Comparison of ENCODE assay signal across 1 cellular context in the genomic region with DNA sequence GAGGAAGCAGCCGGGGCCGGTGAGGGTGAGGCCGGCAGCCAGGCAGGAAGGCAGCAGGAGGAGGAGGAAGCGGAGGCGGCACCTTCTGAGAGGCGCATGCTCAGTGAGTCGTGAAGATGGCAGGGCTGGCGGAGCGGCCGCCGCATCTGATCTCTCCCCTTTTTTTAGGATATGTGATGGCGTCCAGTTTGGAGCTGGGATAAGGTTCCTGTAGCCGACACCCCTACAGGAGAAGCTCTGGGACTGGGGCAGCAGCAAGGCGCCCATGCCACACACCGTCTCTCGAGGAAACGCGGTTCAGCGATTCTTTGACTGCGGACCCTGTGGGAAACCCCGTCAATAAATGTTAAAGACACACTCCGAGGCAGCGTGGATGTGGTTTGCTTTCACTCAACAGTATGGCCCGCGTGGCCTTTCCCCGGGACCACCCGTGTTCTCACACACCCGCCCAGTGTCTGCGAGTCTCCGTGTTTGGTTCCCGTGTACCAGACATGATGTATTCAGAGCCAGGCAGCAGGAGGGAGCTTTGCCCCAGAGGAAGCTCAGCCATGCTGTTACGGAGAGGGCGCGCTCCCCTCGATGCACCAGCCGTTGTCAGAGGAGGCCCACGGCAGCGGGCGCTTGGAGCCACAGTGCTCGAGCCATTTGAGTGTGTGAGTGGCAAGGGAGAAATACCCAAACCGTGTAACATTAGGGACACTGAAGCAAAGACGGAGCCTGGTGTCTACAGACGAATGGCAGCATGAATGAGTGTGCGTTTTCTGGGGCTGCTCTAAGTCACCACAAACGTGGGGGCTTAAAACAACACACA.
TF ChIP-seq lines count a peak whose summit lies in the region.

No MANE protein-coding gene starts in this region.

TF ChIP-seq in WTC11, 78 proteins besides CTCF, POLR2A, EP300 and RAD21 (continued from another document):
- TF ChIP-seq, protein P1, sequence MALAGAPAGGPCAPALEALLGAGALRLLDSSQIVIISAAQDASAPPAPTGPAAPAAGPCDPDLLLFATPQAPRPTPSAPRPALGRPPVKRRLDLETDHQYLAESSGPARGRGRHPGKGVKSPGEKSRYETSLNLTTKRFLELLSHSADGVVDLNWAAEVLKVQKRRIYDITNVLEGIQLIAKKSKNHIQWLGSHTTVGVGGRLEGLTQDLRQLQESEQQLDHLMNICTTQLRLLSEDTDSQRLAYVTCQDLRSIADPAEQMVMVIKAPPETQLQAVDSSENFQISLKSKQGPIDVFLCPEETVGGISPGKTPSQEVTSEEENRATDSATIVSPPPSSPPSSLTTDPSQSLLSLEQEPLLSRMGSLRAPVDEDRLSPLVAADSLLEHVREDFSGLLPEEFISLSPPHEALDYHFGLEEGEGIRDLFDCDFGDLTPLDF (CRISPR knock-in tag; IDR thresholded peaks at IDR 0.05), result no peak
- TF ChIP-seq, protein P2, sequence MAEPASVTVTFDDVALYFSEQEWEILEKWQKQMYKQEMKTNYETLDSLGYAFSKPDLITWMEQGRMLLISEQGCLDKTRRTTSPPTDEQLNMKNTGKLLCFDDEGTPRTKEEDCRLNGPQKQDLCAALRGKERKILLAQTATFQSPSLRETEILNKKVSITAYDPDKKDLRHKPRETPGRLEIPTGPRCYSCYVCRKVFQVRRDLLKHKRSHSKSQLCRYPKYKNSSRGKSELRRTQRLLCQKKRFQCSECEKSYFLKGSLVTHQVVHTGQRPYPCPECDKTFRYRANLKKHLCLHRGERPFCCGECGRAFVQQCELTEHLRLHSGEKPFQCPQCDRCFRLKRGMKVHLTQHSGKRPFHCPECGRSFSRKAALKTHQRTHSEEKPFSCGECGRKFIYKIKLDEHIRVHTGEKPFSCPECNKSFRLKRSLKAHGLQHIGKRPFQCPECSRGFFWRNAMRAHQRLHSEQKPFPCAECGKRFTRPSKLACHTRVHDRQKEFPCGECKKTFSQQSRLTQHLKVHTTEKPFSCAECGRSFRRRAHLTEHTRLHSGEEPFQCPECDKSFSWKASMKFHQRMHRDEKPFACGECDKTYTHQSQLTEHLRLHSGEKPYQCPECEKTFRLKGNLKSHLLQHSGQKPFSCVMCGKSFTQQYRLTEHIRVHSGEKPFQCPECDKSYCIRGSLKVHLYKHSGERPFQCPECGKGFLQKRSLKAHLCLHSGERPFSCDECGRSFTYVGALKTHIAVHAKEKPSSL (CRISPR knock-in tag; conservative IDR thresholded peaks at IDR 0.05), result no peak
- TF ChIP-seq, protein P3, sequence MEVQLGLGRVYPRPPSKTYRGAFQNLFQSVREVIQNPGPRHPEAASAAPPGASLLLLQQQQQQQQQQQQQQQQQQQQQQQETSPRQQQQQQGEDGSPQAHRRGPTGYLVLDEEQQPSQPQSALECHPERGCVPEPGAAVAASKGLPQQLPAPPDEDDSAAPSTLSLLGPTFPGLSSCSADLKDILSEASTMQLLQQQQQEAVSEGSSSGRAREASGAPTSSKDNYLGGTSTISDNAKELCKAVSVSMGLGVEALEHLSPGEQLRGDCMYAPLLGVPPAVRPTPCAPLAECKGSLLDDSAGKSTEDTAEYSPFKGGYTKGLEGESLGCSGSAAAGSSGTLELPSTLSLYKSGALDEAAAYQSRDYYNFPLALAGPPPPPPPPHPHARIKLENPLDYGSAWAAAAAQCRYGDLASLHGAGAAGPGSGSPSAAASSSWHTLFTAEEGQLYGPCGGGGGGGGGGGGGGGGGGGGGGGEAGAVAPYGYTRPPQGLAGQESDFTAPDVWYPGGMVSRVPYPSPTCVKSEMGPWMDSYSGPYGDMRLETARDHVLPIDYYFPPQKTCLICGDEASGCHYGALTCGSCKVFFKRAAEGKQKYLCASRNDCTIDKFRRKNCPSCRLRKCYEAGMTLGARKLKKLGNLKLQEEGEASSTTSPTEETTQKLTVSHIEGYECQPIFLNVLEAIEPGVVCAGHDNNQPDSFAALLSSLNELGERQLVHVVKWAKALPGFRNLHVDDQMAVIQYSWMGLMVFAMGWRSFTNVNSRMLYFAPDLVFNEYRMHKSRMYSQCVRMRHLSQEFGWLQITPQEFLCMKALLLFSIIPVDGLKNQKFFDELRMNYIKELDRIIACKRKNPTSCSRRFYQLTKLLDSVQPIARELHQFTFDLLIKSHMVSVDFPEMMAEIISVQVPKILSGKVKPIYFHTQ (CRISPR knock-in tag; IDR thresholded peaks at IDR 0.05), result no peak
- TF ChIP-seq JUN (CRISPR knock-in tag; IDR thresholded peaks at IDR 0.05), result no peak
